Comparison of ENCODE assay signal across 8 cellular contexts in genomic region chr17:32007463-32008298, GRCh38. TPM values are rescaled to one million over a fixed set of nuclear protein-coding genes. Genes with fewer than 3 reads are reported as not detected.
DNase-seq lines count a peak whose midpoint lies in the region; ATAC-seq, FAIRE-seq and TF ChIP-seq lines count a peak whose summit lies in the region.

No MANE protein-coding gene starts in this region.

- WGBS in small intestine, 3 donors, result 1% methylated on average over 36 to 80 of the region's 80 CpGs

- H3K4me1 Mint-ChIP-seq in Calu3 (ENCODE audit: low read depth, unreplicated experiment) (peaks cover 20% of the 10 kb centered on the region), MCF 10A (ENCODE audit: insufficient read depth, unreplicated experiment) (peaks cover 18% of the 10 kb centered on the region)
- peaks cover 27% of the 10 kb centered on the region for H3K4me1 Mint-ChIP-seq in T-helper 1 cell treated with Interleukin-12 subunit alpha and Interleukin-12 subunit beta and Interleukin-4 antibody, amounts not matched to agents 30 μg/mL and 1 μg/mL, for 36 hours (ENCODE audit: low read depth)

- intact Hi-C loops in Calu3 (cut with micrococcal nuclease; ENCODE audit: unreplicated experiment), result loop anchor here (5.0 kb wide), 1 partner anchor 130 kb away; no protein-coding TSS in a partner anchor
- intact Hi-C loops in MCF 10A (cut with micrococcal nuclease), result loop anchor here (2.0 kb wide), 1 partner anchor 131 kb away; no protein-coding TSS in a partner anchor

- no TSS peak for BruUV-seq in Calu3 (replicated peaks; lab: Mats Ljungman, UMichigan)
- BruUV-seq in MCF 10A (replicated peaks; lab: Mats Ljungman, UMichigan), result no TSS peak

- peak; percentile 17 for DNase-seq in Calu3
- peak; percentile 26 for DNase-seq in MCF 10A (ENCODE audit: unreplicated experiment)
- DNase-seq in iPS-NIHi11 (ENCODE audit: low spot score), result peak; percentile 64
- peak; percentile 31 for DNase-seq in small intestine
- no peak for DNase-seq in NCI-H446 (lab: John Stamatoyannopoulos, UW)

- peak overlapping the region; percentile 95 for H3K4me3 ChIP-seq in HUES48 (ENCODE audit: low read depth, low read length)
- H3K4me3 ChIP-seq in small intestine (ENCODE audit: low read depth in 1 of 2, low read length in 2 of 2), result peak overlapping the region; percentile 97 to 99

- H3K27ac ChIP-seq in HUES48 (ENCODE audit: low read depth, low read length) (peak overlapping the region; percentile 51), small intestine (ENCODE audit: low read depth in 1 of 2, low read length in 1 of 2) (peak overlapping the region; percentile 76 to 80)

- H3K9me3 Mint-ChIP-seq in Calu3 (ENCODE audit: low read depth, unreplicated experiment), result no peaks in the 10 kb centered on the region
- H3K9me3 Mint-ChIP-seq in T-helper 1 cell treated with Interleukin-12 subunit alpha and Interleukin-12 subunit beta and Interleukin-4 antibody, amounts not matched to agents 30 μg/mL and 1 μg/mL, for 36 hours, result no peaks in the 10 kb centered on the region
- no peaks in the 10 kb centered on the region for H3K9me3 Mint-ChIP-seq in MCF 10A (ENCODE audit: unreplicated experiment)

- peak overlapping the region; percentile 86 for H3K4me3 Mint-ChIP-seq in Calu3 (ENCODE audit: low read depth, unreplicated experiment)
- peak overlapping the region; percentile 88 for H3K4me3 Mint-ChIP-seq in T-helper 1 cell treated with Interleukin-12 subunit alpha and Interleukin-12 subunit beta and Interleukin-4 antibody, amounts not matched to agents 30 μg/mL and 1 μg/mL, for 36 hours
- peak overlapping the region; percentile 88 for H3K4me3 Mint-ChIP-seq in MCF 10A (ENCODE audit: unreplicated experiment)

- TF ChIP-seq CTCF in Calu3 (IDR thresholded peaks at IDR 0.05; ENCODE audit: unreplicated experiment), result no peak
- no peak for TF ChIP-seq CTCF in MCF 10A (IDR thresholded peaks at IDR 0.05; ENCODE audit: unreplicated experiment)

- H3K27ac Mint-ChIP-seq in Calu3 (ENCODE audit: unreplicated experiment), result peak overlapping the region; percentile 68
- H3K27ac Mint-ChIP-seq in T-helper 1 cell treated with Interleukin-12 subunit alpha and Interleukin-12 subunit beta and Interleukin-4 antibody, amounts not matched to agents 30 μg/mL and 1 μg/mL, for 36 hours, result peak overlapping the region; percentile 84
- H3K27ac Mint-ChIP-seq in MCF 10A (ENCODE audit: low read depth, unreplicated experiment), result peak overlapping the region; percentile 88

- peaks cover 6% of the 10 kb centered on the region for H3K27me3 ChIP-seq in HUES48 (ENCODE audit: control insufficient read depth, insufficient read depth, low read length)
- no peaks in the 10 kb centered on the region for H3K27me3 ChIP-seq in small intestine (ENCODE audit: control insufficient read depth in 2 of 2, insufficient read depth in 2 of 2, low read length in 2 of 2)

- H3K36me3 Mint-ChIP-seq in Calu3 (ENCODE audit: insufficient read depth, unreplicated experiment) (peaks cover 36% of the 10 kb centered on the region), MCF 10A (ENCODE audit: insufficient read depth, unreplicated experiment) (peaks cover 5% of the 10 kb centered on the region)
- peaks cover 14% of the 10 kb centered on the region for H3K36me3 Mint-ChIP-seq in T-helper 1 cell treated with Interleukin-12 subunit alpha and Interleukin-12 subunit beta and Interleukin-4 antibody, amounts not matched to agents 30 μg/mL and 1 μg/mL, for 36 hours (ENCODE audit: low read depth)

- H3K9ac ChIP-seq in HUES48 (ENCODE audit: low read depth, low read length), result peak overlapping the region; percentile 57

- CTCF ChIA-PET in Calu3 (lab: Charles Lee), result interaction anchor here (0.5 to 2.5 kb wide), 3 partner anchors 9 to 131 kb away, joined by 5 to 14 read pairs (median 5); no protein-coding TSS in a partner anchor
- CTCF ChIA-PET in MCF 10A (lab: Yijun Ruan, JAX), result interaction anchor here (0.5 to 4.5 kb wide), 15 partner anchors 9 to 1187 kb away, joined by 3 to 46 read pairs (median 3); no protein-coding TSS in a partner anchor

- POLR2A ChIA-PET in MCF 10A (lab: Yijun Ruan, JAX), result interaction anchor here (0.9 to 3.3 kb wide), 10 partner anchors 9 to 134 kb away, joined by 3 to 40 read pairs (median 5); partner anchors contain the start of genes RHOT1, SUZ12 and UTP6

- H3K9me3 ChIP-seq in HUES48 (ENCODE audit: control insufficient read depth, insufficient read depth, low read length) (no peaks in the 10 kb centered on the region), small intestine (ENCODE audit: control insufficient read depth, low read depth) (no peaks in the 10 kb centered on the region)

- H3K27me3 Mint-ChIP-seq in Calu3 (ENCODE audit: unreplicated experiment) (no peaks in the 10 kb centered on the region), MCF 10A (ENCODE audit: insufficient read depth, unreplicated experiment) (no peaks in the 10 kb centered on the region)
- H3K27me3 Mint-ChIP-seq in T-helper 1 cell treated with Interleukin-12 subunit alpha and Interleukin-12 subunit beta and Interleukin-4 antibody, amounts not matched to agents 30 μg/mL and 1 μg/mL, for 36 hours (ENCODE audit: low read depth), result no peaks in the 10 kb centered on the region

- no peaks in the 10 kb centered on the region for H3K4me1 ChIP-seq in HUES48 (ENCODE audit: control insufficient read depth, insufficient read depth, low read length)
- H3K4me1 ChIP-seq in small intestine (ENCODE audit: control insufficient read depth in 2 of 2, insufficient read depth in 1 of 2, low read depth in 1 of 2, low read length in 1 of 2), result peaks cover 0 to 2% of the 10 kb centered on the region in 2 donors

- FAIRE-seq in small intestine (lab: Jason Lieb, UNC), result no peak

- peak; percentile 34 for ATAC-seq in GM21381 (IDR thresholded peaks at IDR 0.05; ENCODE audit: unreplicated experiment)

- H3K36me3 ChIP-seq in HUES48 (ENCODE audit: control insufficient read depth, insufficient read depth, low read length), result no peaks in the 10 kb centered on the region
- no peaks in the 10 kb centered on the region for H3K36me3 ChIP-seq in small intestine (ENCODE audit: control insufficient read depth in 2 of 2, insufficient read depth in 2 of 2, low read length in 2 of 2)

RNA-seq across cellular contexts. Expression of gene LRRC37B, which starts 0.5 kb away (rescaled TPM):
- total RNA-seq in Calu3 (2022), result 12.9 and 13.7 TPM in 2 replicates
- 11.8 and 20.9 TPM in 2 replicates for total RNA-seq in MCF 10A (2022)
- 10 to 100 TPM in 1 of 3 donors, 1 to 10 TPM in 2; 8.6 to 18.8 (median 9.2) TPM for polyA plus RNA-seq in small intestine

Comparison
In these comparisons a context has a peak if more than half of its experiments do, and no peak if none do; other contexts are left out.
1. DNase-seq: peak in Calu3 (single experiment), MCF 10A (single experiment), iPS-NIHi11 (single experiment) and small intestine (single experiment); none in NCI-H446 (0 of 2).
2. Peak in every context shown above with its lines, with median percentiles within 50 percentile points of each other: H3K27ac Mint-ChIP-seq and H3K4me3 Mint-ChIP-seq.